In the genomic region with DNA sequence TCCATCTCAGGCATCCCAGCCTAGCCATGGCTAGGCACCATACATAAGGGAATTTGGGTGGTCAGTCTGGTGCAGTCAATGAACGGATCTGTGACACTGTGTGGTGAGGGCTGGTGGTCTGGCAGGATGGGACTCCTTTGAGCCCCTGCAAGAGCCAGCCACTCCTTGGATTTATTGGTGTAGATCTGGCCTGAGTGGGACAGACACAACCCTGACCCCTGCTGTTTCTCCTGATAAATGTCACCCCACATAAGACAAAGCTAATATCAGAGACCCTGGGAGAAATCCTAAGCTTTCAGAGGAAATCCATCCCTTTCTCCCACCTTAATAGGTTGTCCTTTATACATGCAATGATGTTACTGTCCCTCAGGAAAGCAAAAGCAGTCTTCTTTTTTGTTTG, we compare ENCODE assay signal across 10 cellular contexts. TPM values are rescaled to one million over a fixed set of nuclear protein-coding genes. Genes with fewer than 3 reads are reported as not detected.
DNase-seq lines count a peak whose midpoint lies in the region; ATAC-seq and TF ChIP-seq lines count a peak whose summit lies in the region.
"Had no signal": no experiment of that assay in that cellular context is flagged by ENCODE, and none has a peak within 500 bp of the region (broad histone marks: within the 10 kb centered on the region; RNA-seq: fewer than 3 reads in every experiment).

No MANE protein-coding gene starts in this region.

- peaks cover 26% of the 10 kb centered on the region for H3K4me1 ChIP-seq in adipocyte (ENCODE audit: control insufficient read depth, insufficient read depth, low read length)

- H3K4me3 ChIP-seq in LNCaP clone FGC (ENCODE audit: low read depth, low read length) (no peak overlapping the region), adipocyte (ENCODE audit: low read length) (no peak overlapping the region), H7 (ENCODE audit: insufficient read depth, low read depth, low read length) (no peak overlapping the region)

- no peak overlapping the region for H3K9ac ChIP-seq in adipocyte (ENCODE audit: low read length)

- H3K9me3 Mint-ChIP-seq in natural killer cell = no peaks in the 10 kb centered on the region

- H3K27me3 ChIP-seq in adipocyte (replicated peaks; ENCODE audit: control insufficient read depth, insufficient read depth, low read length) (no peaks in the 10 kb centered on the region), H7 (ENCODE audit: control insufficient read depth, insufficient read depth, low read length) (peaks cover 16% of the 10 kb centered on the region)

- intact Hi-C loops in natural killer cell (cut with micrococcal nuclease) = loop anchor here (5.0 kb wide), 1 partner anchor 41 kb away; no protein-coding TSS in a partner anchor

- ATAC-seq in natural killer cell = no peak
- no peak for ATAC-seq in HG02763 (IDR thresholded peaks at IDR 0.05; ENCODE audit: unreplicated experiment)
- no peak for ATAC-seq in GM18505 (IDR thresholded peaks at IDR 0.05; ENCODE audit: unreplicated experiment)

- no peak overlapping the region for H3K27ac Mint-ChIP-seq in natural killer cell

- no peaks in the 10 kb centered on the region for H3K9me3 ChIP-seq in adipocyte (ENCODE audit: control insufficient read depth, low read length)

- no peaks in the 10 kb centered on the region for H3K36me3 Mint-ChIP-seq in natural killer cell

- H3K36me3 ChIP-seq in adipocyte (ENCODE audit: control insufficient read depth, insufficient read depth, low read length, severe bottlenecking) (no peaks in the 10 kb centered on the region), H7 (replicated peaks; ENCODE audit: control insufficient read depth, insufficient read depth, low read length) (no peaks in the 10 kb centered on the region; the same call in 1 of the 2 replicates)

- peaks cover 16 to 29% of the 10 kb centered on the region in 2 donors for H3K4me1 Mint-ChIP-seq in natural killer cell

- H3K4me3 Mint-ChIP-seq in natural killer cell = peak overlapping the region; percentile 52

- peaks cover 7 to 18% of the 10 kb centered on the region in 2 donors for H3K27me3 Mint-ChIP-seq in natural killer cell (ENCODE audit: low read depth in 2 of 2)

- DNase-seq in NOMO-1 (lab: John Stamatoyannopoulos, UW; ENCODE audit: unreplicated experiment in 2 of 2) = peak; percentile 30 to 40
- DNase-seq in NOMO-1 treated with dmso at 0.1 percent for 144 hours (lab: John Stamatoyannopoulos, UW; ENCODE audit: unreplicated experiment) = no peak
- DNase-seq in LNCaP clone FGC (ENCODE audit: low read depth) = no peak
- peak; percentile 34 for DNase-seq in adipocyte (ENCODE audit: low read depth)
- no peak for DNase-seq in natural killer cell
- DNase-seq in H7 = no peak
- DNase-seq: activated T-cell treated with anti-CD3 and anti-CD28 coated beads for 4 hours had no signal

- TF ChIP-seq POLR2A in GM18505 (IDR thresholded peaks at IDR 0.05; ENCODE audit: borderline replicate concordance, extremely low read depth, insufficient read depth, insufficient read length) = no peak

- peak; percentile 32; the same call in 1 of the 2 replicates for TF ChIP-seq CTCF in LNCaP clone FGC (IDR thresholded peaks at IDR 0.05; ENCODE audit: control insufficient read depth, extremely low read depth, insufficient read depth)
- TF ChIP-seq CTCF in natural killer cell (IDR thresholded peaks at IDR 0.05) = no peak

RNA-seq across cellular contexts. Expression of gene FBXO24, which starts 2.3 kb away (rescaled TPM):
- total RNA-seq in natural killer cell = under 1 TPM; 0.45 to 0.94 (median 0.88) TPM
- 0.94 and 1.7 TPM in 2 replicates for total RNA-seq in H7 (2014; rRNA removed; shearing (Covaris generic))
- total RNA-seq: temporal lobe had no signal

RNA-seq across cellular contexts. Expression of gene LRCH4, which starts 2.5 kb away (rescaled TPM):
- 100 to 1,000 TPM; 282 to 296 (median 289) TPM for total RNA-seq in natural killer cell
- 24.2 and 25.1 TPM in 2 replicates for total RNA-seq in H7 (2014; rRNA removed; shearing (Covaris generic))

RNA-seq across cellular contexts. Expression of gene PCOLCE, which starts 13.7 kb away (rescaled TPM):
- total RNA-seq in natural killer cell = 10 to 100 TPM; 18.4 to 24.8 (median 21.7) TPM
- total RNA-seq in H7 (2014; rRNA removed; shearing (Covaris generic)) = 22.5 and 24.1 TPM in 2 replicates

RNA-seq across cellular contexts. Expression of gene SAP25, which starts 14.7 kb away (rescaled TPM):
- total RNA-seq in natural killer cell = 10 to 100 TPM; 25.9 to 46.4 (median 32.5) TPM
- total RNA-seq in H7 (2014; rRNA removed; shearing (Covaris generic)) = 1.3 and 2.4 TPM in 2 replicates

RNA-seq across cellular contexts. Expression of gene MOSPD3, which starts 23.9 kb away (rescaled TPM):
- total RNA-seq in natural killer cell = 10 to 100 TPM; 14.5 to 15.9 (median 15.5) TPM
- total RNA-seq in H7 (2014; rRNA removed; shearing (Covaris generic)) = 18.6 and 21.8 TPM in 2 replicates

Comparison
In these comparisons a context has a peak if more than half of its experiments do, and no peak if none do; other contexts are left out.
1. DNase-seq: peak in NOMO-1 (2 of 2) and adipocyte (single experiment); none in NOMO-1 treated with dmso at 0.1 percent for 144 hours (single experiment), LNCaP clone FGC (single experiment), natural killer cell (single experiment) and H7 (single experiment).
2. RNA of gene LRCH4, which starts 2.5 kb away (total RNA-seq): 282 to 296 TPM in natural killer cell; 24.2 to 25.1 TPM in H7; every median in the first group is over 10 times any median in the second.